In genomic region chr11:22041039-22041438, GRCh38 we compare ENCODE assay signal across 8 cellular contexts.
"Had no signal": no experiment of that assay in that cellular context is flagged by ENCODE, and none has a peak within 500 bp of the region (broad histone marks: within the 10 kb centered on the region; RNA-seq: fewer than 3 reads in every experiment).

No MANE protein-coding gene starts in this region.

- H3K4me3 ChIP-seq: GM12878 had no signal

- ATAC-seq: GM12878 had no signal

- FAIRE-seq: G401.6, GM12878, GM12891, GM12892, GM18507, GM19239 had no signal

- DNase-seq: GDM1, GF-D8 had no signal
